ENCODE assay signal across 10 cellular contexts in genomic region chr16:2769675-2770056, GRCh38. TPM values are rescaled to one million over a fixed set of nuclear protein-coding genes. Genes with fewer than 3 reads are reported as not detected.
DNase-seq lines count a peak whose midpoint lies in the region; ATAC-seq and TF ChIP-seq lines count a peak whose summit lies in the region.
"Had no signal": no experiment of that assay in that cellular context is flagged by ENCODE, and none has a peak within 500 bp of the region (broad histone marks: within the 10 kb centered on the region; RNA-seq: fewer than 3 reads in every experiment).

No MANE protein-coding gene starts in this region.

- no peak overlapping the region for H3K4me3 Mint-ChIP-seq in activated CD8-positive, alpha-beta T cell treated with anti-CD3 and anti-CD28 coated beads for 36 hours
- H3K4me3 Mint-ChIP-seq in activated CD8-positive, alpha-beta T cell treated with anti-CD3 and anti-CD28 coated beads, Interleukin-2, amount 10 ng/mL, durations not matched to agents 7 days and 5 days = no peak overlapping the region
- H3K4me3 Mint-ChIP-seq: T-helper 1 cell treated with Interleukin-12 subunit alpha and Interleukin-12 subunit beta and Interleukin-4 antibody, amounts not matched to agents 30 μg/mL and 1 μg/mL, for 36 hours had no signal

- peak overlapping the region; percentile 84 for H3K27ac ChIP-seq in suprapubic skin

- H3K4me3 ChIP-seq in fibroblast of villous mesenchyme (ENCODE audit: low read depth, low read length) = no peak overlapping the region
- no peak overlapping the region for H3K4me3 ChIP-seq in suprapubic skin
- H3K4me3 ChIP-seq: skin epidermis had no signal

- H3K4me1 Mint-ChIP-seq in activated CD8-positive, alpha-beta T cell treated with anti-CD3 and anti-CD28 coated beads for 36 hours (ENCODE audit: low read depth) = peaks cover 7% of the 10 kb centered on the region
- peaks cover 6% of the 10 kb centered on the region for H3K4me1 Mint-ChIP-seq in activated CD8-positive, alpha-beta T cell treated with anti-CD3 and anti-CD28 coated beads, Interleukin-2, amount 10 ng/mL, durations not matched to agents 7 days and 5 days (ENCODE audit: low read depth)

- no peak for TF ChIP-seq EP300 in suprapubic skin (IDR thresholded peaks at IDR 0.05)

- CTCF ChIA-PET in activated CD8-positive, alpha-beta T cell treated with anti-CD3 and anti-CD28 coated beads for 36 hours (lab: Charles Lee) = no interaction called here
- CTCF ChIA-PET in activated CD8-positive, alpha-beta T cell treated with anti-CD3 and anti-CD28 coated beads, Interleukin-2, amount 10 ng/mL, durations not matched to agents 7 days and 5 days (lab: Charles Lee) = no interaction called here

- no peaks in the 10 kb centered on the region for H3K9me3 Mint-ChIP-seq in activated CD8-positive, alpha-beta T cell treated with anti-CD3 and anti-CD28 coated beads for 36 hours
- H3K9me3 Mint-ChIP-seq in activated CD8-positive, alpha-beta T cell treated with anti-CD3 and anti-CD28 coated beads, Interleukin-2, amount 10 ng/mL, durations not matched to agents 7 days and 5 days (ENCODE audit: insufficient read depth) = no peaks in the 10 kb centered on the region
- H3K9me3 Mint-ChIP-seq: T-helper 1 cell treated with Interleukin-12 subunit alpha and Interleukin-12 subunit beta and Interleukin-4 antibody, amounts not matched to agents 30 μg/mL and 1 μg/mL, for 36 hours had no signal

- intact Hi-C loops in activated CD8-positive, alpha-beta T cell treated with anti-CD3 and anti-CD28 coated beads for 36 hours (cut with micrococcal nuclease) = no loop called here

- POLR2A ChIA-PET in activated CD8-positive, alpha-beta T cell treated with anti-CD3 and anti-CD28 coated beads for 36 hours (lab: Charles Lee) = interaction anchor here (0.8 to 4.5 kb wide), 4 partner anchors 11 to 18 kb away, joined by 3 to 45 read pairs (median 20); partner anchors contain the start of gene SRRM2
- POLR2A ChIA-PET in activated CD8-positive, alpha-beta T cell treated with anti-CD3 and anti-CD28 coated beads, Interleukin-2, amount 10 ng/mL, durations not matched to agents 7 days and 5 days (lab: Charles Lee) = interaction anchor here (1.0 kb wide), 1 partner anchor 250 kb away, joined by 4 read pairs; the partner anchor contains the start of gene AMDHD2

- no peak for ATAC-seq in activated CD8-positive, alpha-beta T cell treated with anti-CD3 and anti-CD28 coated beads for 36 hours
- no peak for ATAC-seq in activated CD8-positive, alpha-beta T cell treated with anti-CD3 and anti-CD28 coated beads, Interleukin-2, amount 10 ng/mL, durations not matched to agents 7 days and 5 days

- H3K36me3 Mint-ChIP-seq in activated CD8-positive, alpha-beta T cell treated with anti-CD3 and anti-CD28 coated beads for 36 hours (ENCODE audit: low read depth) = peaks cover 62% of the 10 kb centered on the region
- H3K36me3 Mint-ChIP-seq in activated CD8-positive, alpha-beta T cell treated with anti-CD3 and anti-CD28 coated beads, Interleukin-2, amount 10 ng/mL, durations not matched to agents 7 days and 5 days (ENCODE audit: low read depth) = peaks cover 79% of the 10 kb centered on the region

- no peaks in the 10 kb centered on the region for H3K27me3 ChIP-seq in suprapubic skin

- no peak for TF ChIP-seq POLR2A in suprapubic skin (IDR thresholded peaks at IDR 0.05)

- no peaks in the 10 kb centered on the region for H3K27me3 Mint-ChIP-seq in activated CD8-positive, alpha-beta T cell treated with anti-CD3 and anti-CD28 coated beads for 36 hours
- no peaks in the 10 kb centered on the region for H3K27me3 Mint-ChIP-seq in activated CD8-positive, alpha-beta T cell treated with anti-CD3 and anti-CD28 coated beads, Interleukin-2, amount 10 ng/mL, durations not matched to agents 7 days and 5 days (ENCODE audit: low read depth)

- no peak for DNase-seq in activated CD8-positive, alpha-beta T cell treated with anti-CD3 and anti-CD28 coated beads for 36 hours
- DNase-seq in activated CD8-positive, alpha-beta T cell treated with anti-CD3 and anti-CD28 coated beads, Interleukin-2, amount 10 ng/mL, durations not matched to agents 7 days and 5 days = no peak
- DNase-seq in fibroblast of villous mesenchyme (ENCODE audit: low read depth) (peak; percentile 78), suprapubic skin (ENCODE audit: low spot score in 2 of 2) (peak in 1 of 2 donors; percentile 88), NCI-H2029 treated with DMSO at 0.1 percent for 48 hours (lab: John Stamatoyannopoulos, UW) (no peak), NCI-H524 treated with DMSO at 0.1 percent for 48 hours (lab: John Stamatoyannopoulos, UW) (no peak)
- DNase-seq: ACHN had no signal

- H3K9me3 ChIP-seq in suprapubic skin = no peaks in the 10 kb centered on the region

- H3K4me1 ChIP-seq in suprapubic skin = peaks cover 43% of the 10 kb centered on the region

- WGBS in suprapubic skin = 46% methylated on average over 14 of the region's 14 CpGs

- TF ChIP-seq CTCF in activated CD8-positive, alpha-beta T cell treated with anti-CD3 and anti-CD28 coated beads for 36 hours (IDR thresholded peaks at IDR 0.05) = no peak
- no peak for TF ChIP-seq CTCF in fibroblast of villous mesenchyme (IDR thresholded peaks at IDR 0.05; ENCODE audit: insufficient read depth, low read depth, low read length)
- no peak for TF ChIP-seq CTCF in suprapubic skin (IDR thresholded peaks at IDR 0.05)

- peak overlapping the region; percentile 10 for H3K27ac Mint-ChIP-seq in activated CD8-positive, alpha-beta T cell treated with anti-CD3 and anti-CD28 coated beads for 36 hours
- H3K27ac Mint-ChIP-seq in activated CD8-positive, alpha-beta T cell treated with anti-CD3 and anti-CD28 coated beads, Interleukin-2, amount 10 ng/mL, durations not matched to agents 7 days and 5 days = no peak overlapping the region
- H3K27ac Mint-ChIP-seq: T-helper 1 cell treated with Interleukin-12 subunit alpha and Interleukin-12 subunit beta and Interleukin-4 antibody, amounts not matched to agents 30 μg/mL and 1 μg/mL, for 36 hours had no signal

- peaks cover 87% of the 10 kb centered on the region for H3K36me3 ChIP-seq in suprapubic skin

RNA-seq across cellular contexts. Expression of gene ELOB, which starts 7.4 kb away (rescaled TPM):
- 100 to 1,000 TPM; 174 to 178 TPM for total RNA-seq in activated CD8-positive, alpha-beta T cell treated with anti-CD3 and anti-CD28 coated beads for 36 hours
- 100 to 1,000 TPM; 163 to 182 TPM for total RNA-seq in activated CD8-positive, alpha-beta T cell treated with anti-CD3 and anti-CD28 coated beads, Interleukin-2, amount 10 ng/mL, durations not matched to agents 7 days and 5 days
- total RNA-seq in fibroblast of villous mesenchyme (203 and 227 TPM in 2 replicates), suprapubic skin (100 to 1,000 TPM; 174 to 249 (median 213) TPM)

RNA-seq across cellular contexts. Expression of gene SRRM2, which starts 17.2 kb away (rescaled TPM):
- 100 to 1,000 TPM; 518 to 561 TPM for total RNA-seq in activated CD8-positive, alpha-beta T cell treated with anti-CD3 and anti-CD28 coated beads for 36 hours
- total RNA-seq in activated CD8-positive, alpha-beta T cell treated with anti-CD3 and anti-CD28 coated beads, Interleukin-2, amount 10 ng/mL, durations not matched to agents 7 days and 5 days = 100 to 1,000 TPM; 501 to 511 TPM
- total RNA-seq in fibroblast of villous mesenchyme = 51.9 and 62.2 TPM in 2 replicates
- 1,000 to 10,000 TPM in 1 of 4 donors, 100 to 1,000 TPM in 3; 484 to 1,595 (median 654) TPM for total RNA-seq in suprapubic skin

RNA-seq across cellular contexts. Expression of gene PRSS33, which starts 17.7 kb away (rescaled TPM):
- under 1 TPM in 1 of 2 experiments, not detected in 1; 0.29 TPM for total RNA-seq in activated CD8-positive, alpha-beta T cell treated with anti-CD3 and anti-CD28 coated beads for 36 hours
- total RNA-seq in activated CD8-positive, alpha-beta T cell treated with anti-CD3 and anti-CD28 coated beads, Interleukin-2, amount 10 ng/mL, durations not matched to agents 7 days and 5 days = not detected
- total RNA-seq in fibroblast of villous mesenchyme = not detected in 2 replicates
- total RNA-seq in suprapubic skin = not detected
- total RNA-seq: ureter had no signal

RNA-seq across cellular contexts. Expression of gene PRSS41, which starts 28.6 kb away (rescaled TPM):
- total RNA-seq in activated CD8-positive, alpha-beta T cell treated with anti-CD3 and anti-CD28 coated beads for 36 hours = not detected
- not detected for total RNA-seq in activated CD8-positive, alpha-beta T cell treated with anti-CD3 and anti-CD28 coated beads, Interleukin-2, amount 10 ng/mL, durations not matched to agents 7 days and 5 days
- not detected in 2 replicates for total RNA-seq in fibroblast of villous mesenchyme
- not detected for total RNA-seq in suprapubic skin
- total RNA-seq: ureter had no signal

RNA-seq across cellular contexts. Expression of gene PRSS21, which starts 47.4 kb away (rescaled TPM):
- 10 to 100 TPM; 11.3 to 12.5 TPM for total RNA-seq in activated CD8-positive, alpha-beta T cell treated with anti-CD3 and anti-CD28 coated beads for 36 hours
- total RNA-seq in activated CD8-positive, alpha-beta T cell treated with anti-CD3 and anti-CD28 coated beads, Interleukin-2, amount 10 ng/mL, durations not matched to agents 7 days and 5 days = 1 to 10 TPM; 5.2 to 6.0 TPM
- 0.32 and 0.43 TPM in 2 replicates for total RNA-seq in fibroblast of villous mesenchyme
- 1 to 10 TPM in 2 of 4 donors, under 1 TPM in 1, not detected in 1; 0.87 to 7.6 (median 1.3) TPM for total RNA-seq in suprapubic skin
